In genomic region chr6:15303162-15303919, GRCh38 we compare ENCODE assay signal across 23 cellular contexts. TPM values are rescaled to one million over a fixed set of nuclear protein-coding genes. Genes with fewer than 3 reads are reported as not detected.
A peak's percentile ranks its signal among the peaks of the same experiment; 100 is the strongest.
DNase-seq lines count a peak whose midpoint lies in the region; ATAC-seq, FAIRE-seq and TF ChIP-seq lines count a peak whose summit lies in the region.
"Had no signal": no experiment of that assay in that cellular context is flagged by ENCODE, and none has a peak within 500 bp of the region (broad histone marks: within the 10 kb centered on the region; RNA-seq: fewer than 3 reads in every experiment).

No MANE protein-coding gene starts in this region.

- H3K27me3 Mint-ChIP-seq in activated T-cell treated with anti-CD3 and anti-CD28 coated beads, Interleukin-2, amount 50 U/mL, for 24 hours = no peaks in the 10 kb centered on the region
- H3K27me3 Mint-ChIP-seq in WTC11 (ENCODE audit: low read depth) = no peaks in the 10 kb centered on the region
- H3K27me3 Mint-ChIP-seq: IgD-negative memory B cell had no signal

- H3K36me3 ChIP-seq in HepG2 (replicated peaks in 1 of 2; ENCODE audit: control insufficient read depth in 1 of 2, insufficient read depth in 2 of 2, low read length in 2 of 2) = no peaks in the 10 kb centered on the region
- no peaks in the 10 kb centered on the region for H3K36me3 ChIP-seq in thyroid gland
- H3K36me3 ChIP-seq: breast epithelium, colonic mucosa, heart right ventricle, right atrium auricular region, vagina had no signal

- intact Hi-C loops in HepG2 (cut with micrococcal nuclease; ENCODE audit: unreplicated experiment) (no loop called here), thyroid gland (cut with DNase I) (no loop called here)

- POLR2A ChIA-PET in WTC11 (lab: Charles Lee) = interaction anchor here (0.6 kb wide), 1 partner anchor 75 kb away, joined by 5 read pairs; no protein-coding TSS in a partner anchor
- POLR2A ChIA-PET in HepG2 (lab: Yijun Ruan, JAX) = no interaction called here

- peaks cover 86% of the 10 kb centered on the region for H3K4me1 Mint-ChIP-seq in activated T-cell treated with anti-CD3 and anti-CD28 coated beads, Interleukin-2, amount 50 U/mL, for 24 hours (ENCODE audit: low read depth)
- H3K4me1 Mint-ChIP-seq in WTC11 = peaks cover 86% of the 10 kb centered on the region

- no peak overlapping the region for H3K4me2 ChIP-seq in HepG2 (ENCODE audit: low read depth, low read length)

- H2AFZ ChIP-seq in HepG2 (ENCODE audit: low read length) = no peak overlapping the region

- H3K79me2 ChIP-seq in HepG2 (ENCODE audit: insufficient read depth, low read length) = peaks cover 51% of the 10 kb centered on the region

- DNase-seq in activated T-cell treated with anti-CD3 and anti-CD28 coated beads, Interleukin-2, amount 50 U/mL, for 24 hours = no peak
- DNase-seq in activated T-cell treated with anti-CD3 and anti-CD28 coated beads, Interleukin-2, amount 50 U/mL, for 1 hour = no peak
- DNase-seq in WTC11 (ENCODE audit: low spot score) = no peak
- DNase-seq in HepG2 (ENCODE audit: low spot score) = no peak
- peak; percentile 33 to 52 for DNase-seq in thyroid gland
- DNase-seq in effector CD4-positive, alpha-beta T cell = no peak
- no peak for DNase-seq in hepatic stellate cell (ENCODE audit: low spot score)
- DNase-seq in Ammon's horn (ENCODE audit: low spot score) = no peak
- DNase-seq: activated CD4-positive, alpha-beta T cell treated with anti-CD3 and anti-CD28 coated beads, Interleukin-2, amount 50 U/mL, for 4 hours; C1 segment of cervical spinal cord; colonic mucosa; GOT3; heart right ventricle; MM.1S; NCI-H146; NCI-H2171 treated with DMSO at 0.1 percent for 48 hours; occipital lobe; stimulated activated CD4-positive, alpha-beta T cell treated with anti-CD3 and anti-CD28 coated beads, Interleukin-12 subunit alpha, Interleukin-12 subunit beta, amount 100 ng/mL, for 4 hours; T-helper 1 cell had no signal

- H3K9ac ChIP-seq in HepG2 (ENCODE audit: insufficient read depth, low read depth, low read length) = no peak overlapping the region

- ATAC-seq in WTC11 (peak; percentile 7; the same call in 1 of the 2 replicates), HepG2 (peak; percentile 26; the same call in 1 of the 3 replicates)
- ATAC-seq: heart right ventricle had no signal

- peaks cover 54% of the 10 kb centered on the region for H3K36me3 Mint-ChIP-seq in activated T-cell treated with anti-CD3 and anti-CD28 coated beads, Interleukin-2, amount 50 U/mL, for 24 hours (ENCODE audit: low read depth)
- 0 out of 2 replicates have a peak, but pooled peaks cover 5% of the 10 kb centered on the region for H3K36me3 Mint-ChIP-seq in WTC11

- in situ Hi-C loops in HepG2 (cut with HindIII; ENCODE audit: extremely low pct_ligation_motif_present, low pct_unique_long_range_greater_than_20kb) = no loop called here

- H3K9me3 ChIP-seq in HepG2 (ENCODE audit: low read length) = no peaks in the 10 kb centered on the region
- no peaks in the 10 kb centered on the region for H3K9me3 ChIP-seq in thyroid gland
- H3K9me3 ChIP-seq: breast epithelium, colonic mucosa, heart right ventricle, right atrium auricular region, vagina had no signal

- H3K4me3 ChIP-seq in HepG2 (replicated peaks in 1 of 3; ENCODE audit: insufficient read depth in 1 of 3, low read depth in 2 of 3, low read length in 3 of 3) = no peak overlapping the region
- no peak overlapping the region for H3K4me3 ChIP-seq in thyroid gland (replicated peaks in 1 of 3)
- H3K4me3 ChIP-seq: breast epithelium, colonic mucosa, heart right ventricle, right atrium auricular region, vagina had no signal

- H3K9me3 Mint-ChIP-seq in activated T-cell treated with anti-CD3 and anti-CD28 coated beads, Interleukin-2, amount 50 U/mL, for 24 hours = no peaks in the 10 kb centered on the region
- no peaks in the 10 kb centered on the region for H3K9me3 Mint-ChIP-seq in WTC11
- H3K9me3 Mint-ChIP-seq: IgD-negative memory B cell had no signal

- H3K27ac ChIP-seq in HepG2 (ENCODE audit: extremely low read length, insufficient read depth, low read length) (no peak overlapping the region), thyroid gland (no peak overlapping the region)
- H3K27ac ChIP-seq: breast epithelium, colonic mucosa, heart right ventricle, right atrium auricular region, vagina had no signal

- no peak for TF ChIP-seq RAD21 in HepG2 (CRISPR knock-in tag; IDR thresholded peaks at IDR 0.05)

- peak overlapping the region; percentile 7 for H3K27ac Mint-ChIP-seq in activated T-cell treated with anti-CD3 and anti-CD28 coated beads, Interleukin-2, amount 50 U/mL, for 24 hours
- H3K27ac Mint-ChIP-seq in WTC11 = peak overlapping the region; percentile 60
- H3K27ac Mint-ChIP-seq: IgD-negative memory B cell had no signal

- TF ChIP-seq EP300 in HepG2 (IDR thresholded peaks at IDR 0.05; ENCODE audit: low read depth in 2 of 2, low read length in 2 of 2) (no peak), HepG2 (CRISPR knock-in tag; IDR thresholded peaks at IDR 0.05; ENCODE audit: borderline replicate concordance) (no peak)

- no TSS peak for BruUV-seq in HepG2 (replicated peaks; lab: Mats Ljungman, UMichigan)

- no peaks in the 10 kb centered on the region for H3K27me3 ChIP-seq in HepG2 (ENCODE audit: control insufficient read depth in 1 of 2, insufficient read depth in 2 of 2, low read length in 2 of 2)
- H3K27me3 ChIP-seq in thyroid gland = no peaks in the 10 kb centered on the region
- H3K27me3 ChIP-seq: breast epithelium, colonic mucosa, heart right ventricle, right atrium auricular region, vagina had no signal

- H3K4me1 ChIP-seq in HepG2 (ENCODE audit: insufficient read depth, low read length) (peaks cover 52% of the 10 kb centered on the region), thyroid gland (peaks cover 9 to 30% of the 10 kb centered on the region in 2 donors)

- 91% methylated on average over 7 of the region's 7 CpGs for WGBS in HepG2 (ENCODE audit: low lambda C conversion rate)
- WGBS in thyroid gland, 2 donors = 80 to 83% methylated on average over 7 of the region's 7 CpGs

- no peak overlapping the region for H3K4me3 Mint-ChIP-seq in activated T-cell treated with anti-CD3 and anti-CD28 coated beads, Interleukin-2, amount 50 U/mL, for 24 hours
- no peak overlapping the region for H3K4me3 Mint-ChIP-seq in WTC11
- H3K4me3 Mint-ChIP-seq: IgD-negative memory B cell had no signal

- H4K20me1 ChIP-seq in HepG2 (ENCODE audit: insufficient read depth, low read length) = 0 out of 2 replicates have a peak, but pooled peaks cover 4% of the 10 kb centered on the region

- CTCF ChIA-PET in WTC11 (lab: Charles Lee) (interaction anchor here (0.5 to 2.5 kb wide), 5 partner anchors 14 to 320 kb away, joined by 3 to 6 read pairs (median 4); no protein-coding TSS in a partner anchor), HepG2 (lab: Yijun Ruan, JAX; ENCODE audit: low intra/inter-chr PET ratio, low total read pairs) (no interaction called here)

- no peak for TF ChIP-seq CTCF in WTC11 (IDR thresholded peaks at IDR 0.05)
- no peak for TF ChIP-seq CTCF in HepG2 (CRISPR knock-in tag; IDR thresholded peaks at IDR 0.05)
- TF ChIP-seq CTCF in thyroid gland (IDR thresholded peaks at IDR 0.05) = no peak

- no peak for FAIRE-seq in HepG2 (lab: Jason Lieb, UNC)

- TF ChIP-seq POLR2A in HepG2 (IDR thresholded peaks at IDR 0.05; ENCODE audit: insufficient read depth in 1 of 2, low read depth in 2 of 2, low read length in 2 of 2) (no peak), thyroid gland (IDR thresholded peaks at IDR 0.05) (no peak)

TF ChIP-seq in HepG2, 621 proteins besides CTCF, POLR2A, EP300 and RAD21:
- TF ChIP-seq SOX13 (IDR thresholded peaks at IDR 0.05) (no peak), SOX13 (CRISPR knock-in tag; conservative IDR thresholded peaks at IDR 0.05 in 1 of 2, IDR thresholded peaks at IDR 0.05 in 1 of 2) (peak in 1 of 2 experiments; percentile 35; a peak in 1 of 4 replicates), CEBPB (IDR thresholded peaks at IDR 0.05; ENCODE audit: borderline replicate concordance, low read depth, low read length) (no peak)

RNA-seq across cellular contexts. Expression of gene JARID2, which starts 57.5 kb away (rescaled TPM):
- 166 to 180 TPM (median 167 TPM) in 3 replicates for total RNA-seq in WTC11 (2021)
- 10.0 and 10.3 TPM in 2 replicates for total RNA-seq in HepG2 (2016; rRNA removed; fragmentation: Illumina TruSeq; extraction: Trizol)
- total RNA-seq in HepG2 (2016; cell fraction: cytosol; rRNA removed; fragmentation: Illumina TruSeq; extraction: Trizol; ENCODE audit: low read depth) = 1.0 and 1.4 TPM in 2 replicates
- total RNA-seq in HepG2 (2016; cell fraction: insoluble cytoplasmic fraction; rRNA removed; fragmentation: Illumina TruSeq; extraction: Trizol) = 9.6 and 10.6 TPM in 2 replicates
- 2.7 and 2.8 TPM in 2 replicates for total RNA-seq in HepG2 (2016; cell fraction: membrane; rRNA removed; fragmentation: Illumina TruSeq; extraction: Trizol)
- total RNA-seq in HepG2 (2016; cell fraction: nucleus; rRNA removed; fragmentation: Illumina TruSeq; extraction: Trizol) = 10.4 and 13.0 TPM in 2 replicates
- 7.5 TPM in 2 replicates for polyA plus RNA-seq in HepG2 (2011; rRNA removed)
- 5.9 and 6.7 TPM in 2 replicates for polyA plus RNA-seq in HepG2 (2011; cell fraction: cytosol; rRNA removed)
- polyA plus RNA-seq in HepG2 (2011; cell fraction: nucleus; rRNA removed) = 11.8 and 13.9 TPM in 2 replicates
- polyA plus RNA-seq in HepG2 (2012) = 7.9 and 9.2 TPM in 2 replicates
- 0.23 and 0.37 TPM in 2 replicates for polyA plus RNA-seq in HepG2 (2016; cell fraction: cytosol; fragmentation: Illumina TruSeq; extraction: Trizol; ENCODE audit: low read depth)
- 8.5 and 10.1 TPM in 2 replicates for polyA plus RNA-seq in HepG2 (2016; cell fraction: insoluble cytoplasmic fraction; fragmentation: Illumina TruSeq; extraction: Trizol; ENCODE audit: low read depth)
- 1.2 and 1.3 TPM in 2 replicates for polyA plus RNA-seq in HepG2 (2016; cell fraction: membrane; fragmentation: Illumina TruSeq; extraction: Trizol; ENCODE audit: low read depth)
- 13.6 and 14.4 TPM in 2 replicates for polyA plus RNA-seq in HepG2 (2016; cell fraction: nucleus; fragmentation: Illumina TruSeq; extraction: Trizol; ENCODE audit: insufficient read depth, low read depth)
- polyA minus RNA-seq in HepG2 (2011; rRNA and poly(A)+ RNA removed; ENCODE audit: low replicate concordance) = 8.4 and 12.4 TPM in 2 replicates
- 8.4 TPM in 2 replicates for polyA minus RNA-seq in HepG2 (2011; cell fraction: cytosol; rRNA and poly(A)+ RNA removed)
- 20.6 and 22.3 TPM in 2 replicates for polyA minus RNA-seq in HepG2 (2011; cell fraction: nucleus; rRNA and poly(A)+ RNA removed)
- total RNA-seq in thyroid gland = 1 to 10 TPM; 6.6 to 8.1 (median 7.5) TPM

Comparison
In these comparisons a context has a peak if more than half of its experiments do, and no peak if none do; other contexts are left out.
1. DNase-seq: peak in thyroid gland (2 of 2); none in activated T-cell treated with anti-CD3 and anti-CD28 coated beads, Interleukin-2, amount 50 U/mL, for 24 hours (single experiment), activated T-cell treated with anti-CD3 and anti-CD28 coated beads, Interleukin-2, amount 50 U/mL, for 1 hour (single experiment), WTC11 (single experiment), HepG2 (single experiment), effector CD4-positive, alpha-beta T cell (single experiment), hepatic stellate cell (single experiment) and Ammon's horn (single experiment).
2. RNA of gene JARID2, which starts 57.5 kb away (total RNA-seq): 166 to 180 TPM in WTC11; 1.0 to 13.0 TPM in HepG2 and 6.6 to 8.1 TPM in thyroid gland; every median in the first group is over 10 times any median in the second.